Comparison of ENCODE assay signal across 28 cellular contexts in genomic region chr13:94413545-94413944, GRCh38.
"Had no signal": no experiment of that assay in that cellular context is flagged by ENCODE, and none has a peak within 500 bp of the region (broad histone marks: within the 10 kb centered on the region; RNA-seq: fewer than 3 reads in every experiment).

No MANE protein-coding gene starts in this region.

- H3K9me3 ChIP-seq: esophagus muscularis mucosa, gastrocnemius medialis had no signal

- H3K27me3 ChIP-seq: brain microvascular endothelial cell had no signal

- H3K27ac ChIP-seq: brain microvascular endothelial cell, coronary artery, dorsolateral prefrontal cortex, esophagus muscularis mucosa, foreskin keratinocyte, gastrocnemius medialis, heart left ventricle had no signal

- H3K4me1 ChIP-seq: foreskin keratinocyte had no signal

- DNase-seq: activated CD4-positive, alpha-beta memory T cell treated with anti-CD3 and anti-CD28 coated beads, Interleukin-2, amount 10 ng/mL, durations not matched to agents 7 days and 5 days; activated CD4-positive, alpha-beta T cell treated with anti-CD3 and anti-CD28 coated beads for 1 hour; activated CD4-positive, alpha-beta T cell treated with anti-CD3 and anti-CD28 coated beads for 4 hours; activated CD4-positive, alpha-beta T cell treated with anti-CD3 and anti-CD28 coated beads, Interleukin-2, amount 10 ng/mL, durations not matched to agents 7 days and 5 days; activated CD4-positive, alpha-beta T cell treated with anti-CD3 and anti-CD28 coated beads, Interleukin-2, amount 50 U/mL, for 4 hours; activated CD8-positive, alpha-beta memory T cell treated with anti-CD3 and anti-CD28 coated beads, Interleukin-2, amount 50 U/mL, for 48 hours; activated gamma-delta T cell; activated naive CD4-positive, alpha-beta T cell; activated naive CD4-positive, alpha-beta T cell treated with anti-CD3 and anti-CD28 coated beads, Interleukin-2, amount 50 U/mL, for 16 hours; activated naive CD8-positive, alpha-beta T cell treated with anti-CD3 and anti-CD28 coated beads, Interleukin-2, amount 10 ng/mL, durations not matched to agents 7 days and 5 days; activated T-cell treated with anti-CD3 and anti-CD28 coated beads for 4 hours; activated T-cell treated with anti-CD3 and anti-CD28 coated beads, Interleukin-2, amount 50 U/mL, for 24 hours; activated T-cell treated with anti-CD3 and anti-CD28 coated beads, Interleukin-2, amount 50 U/mL, for 72 hours; amniotic stem cell; anterior cingulate cortex; brain microvascular endothelial cell; dorsolateral prefrontal cortex; effector memory CD4-positive, alpha-beta T cell; endodermal cell; erythroblast; foreskin keratinocyte; gastrocnemius medialis; glutamatergic neuron; heart left ventricle; hypothalamus; T-helper 2 cell had no signal

- H3K36me3 ChIP-seq: brain microvascular endothelial cell, esophagus muscularis mucosa, gastrocnemius medialis, heart left ventricle had no signal

- H3K4me3 ChIP-seq: coronary artery, dorsolateral prefrontal cortex, esophagus muscularis mucosa, gastrocnemius medialis, heart left ventricle had no signal
